In the genomic region with DNA sequence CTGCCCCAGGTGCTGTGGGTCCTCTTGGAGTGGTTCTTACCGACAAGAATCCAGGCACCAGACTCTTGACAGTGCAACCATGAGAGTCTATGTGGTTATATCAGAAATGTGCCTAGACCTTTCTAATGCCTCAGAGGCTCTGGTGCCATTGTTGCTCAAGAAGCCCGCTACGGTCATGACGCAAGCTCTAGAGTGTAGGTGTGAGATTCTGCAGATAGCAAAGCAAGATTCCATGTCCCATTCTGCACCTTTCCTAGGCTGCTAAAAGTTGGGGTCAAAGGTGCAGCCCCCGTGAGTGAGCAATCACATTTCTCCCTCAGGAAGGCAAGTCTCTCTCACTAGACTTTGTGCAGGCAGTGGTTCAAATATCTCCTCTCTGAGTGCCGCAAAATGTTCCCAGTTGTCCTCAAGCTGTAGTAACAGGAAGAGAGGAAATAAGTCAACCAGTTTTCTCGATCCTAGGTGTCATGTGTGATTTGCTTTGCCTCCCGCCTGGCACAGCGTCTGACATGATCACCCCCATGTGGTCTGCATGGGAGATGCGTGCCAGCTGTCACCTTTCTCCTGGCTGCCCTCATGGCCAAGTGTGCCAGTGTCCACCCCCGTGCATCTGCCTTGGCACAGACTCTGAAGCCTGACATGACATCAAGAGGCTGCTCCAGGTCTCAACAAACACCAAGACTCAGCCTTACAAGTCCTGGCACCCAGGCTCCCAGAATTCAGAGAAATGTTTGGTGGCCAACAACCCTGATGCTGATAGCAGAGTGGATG, we compare ENCODE assay signal across 17 cellular contexts.
DNase-seq lines count a peak whose midpoint lies in the region; ATAC-seq and TF ChIP-seq lines count a peak whose summit lies in the region.
"Had no signal": no experiment of that assay in that cellular context is flagged by ENCODE, and none has a peak within 500 bp of the region (broad histone marks: within the 10 kb centered on the region; RNA-seq: fewer than 3 reads in every experiment).

No MANE protein-coding gene starts in this region.

- peak overlapping the region in 1 of 2 donors; percentile 27 for H3K27ac Mint-ChIP-seq in stimulated activated naive CD8-positive, alpha-beta T cell treated with anti-CD3 and anti-CD28 coated beads, Interleukin-15, amount 100 ng/mL, for 72 hours
- H3K27ac Mint-ChIP-seq: IgD-negative memory B cell; naive thymus-derived CD8-positive, alpha-beta T cell had no signal

- no peak overlapping the region for H3K4me3 ChIP-seq in gastroesophageal sphincter
- H3K4me3 ChIP-seq: dorsolateral prefrontal cortex, hepatocyte, left lung, psoas muscle had no signal

- DNase-seq in stimulated activated naive CD8-positive, alpha-beta T cell treated with anti-CD3 and anti-CD28 coated beads, Interleukin-15, amount 100 ng/mL, for 72 hours = peak in 1 of 2 donors; percentile 9
- no peak for DNase-seq in stimulated activated naive CD8-positive, alpha-beta T cell treated with anti-CD3 and anti-CD28 coated beads, Interleukin-15, Interleukin-2, amounts not matched to agents 100 U/mL and 50 U/mL, for 24 hours
- peak; percentile 55 for DNase-seq in HuH-7 (ENCODE audit: low spot score)
- peak; percentile 19 for DNase-seq in cerebellum (ENCODE audit: low spot score)
- DNase-seq in amygdala (lab: John Stamatoyannopoulos, UW) = no peak
- no peak for DNase-seq in NCI-H128 (lab: John Stamatoyannopoulos, UW; ENCODE audit: unreplicated experiment)
- DNase-seq: C1 segment of cervical spinal cord, dorsolateral prefrontal cortex, left lung, NCI-H1694, NCI-H774, psoas muscle, Right ventricle myocardium superior had no signal

- WGBS in gastroesophageal sphincter (ENCODE audit: low coverage in 1 of 2), 2 donors = 87 to 92% methylated on average over 2 to 5 of the region's 11 CpGs

- H3K4me1 Mint-ChIP-seq in stimulated activated naive CD8-positive, alpha-beta T cell treated with anti-CD3 and anti-CD28 coated beads, Interleukin-15, amount 100 ng/mL, for 72 hours = no peaks in the 10 kb centered on the region
- H3K4me1 Mint-ChIP-seq: naive thymus-derived CD8-positive, alpha-beta T cell had no signal

- no peak for TF ChIP-seq EP300 in gastroesophageal sphincter (IDR thresholded peaks at IDR 0.05)

- H3K27ac ChIP-seq in gastroesophageal sphincter = no peak overlapping the region
- H3K27ac ChIP-seq: dorsolateral prefrontal cortex, hepatocyte, left lung, psoas muscle had no signal

- no peak for TF ChIP-seq POLR2A in gastroesophageal sphincter (IDR thresholded peaks at IDR 0.05)

- ATAC-seq in stimulated activated naive CD8-positive, alpha-beta T cell treated with anti-CD3 and anti-CD28 coated beads, Interleukin-15, amount 100 ng/mL, for 72 hours = peak; percentile 55
- ATAC-seq in stimulated activated naive CD8-positive, alpha-beta T cell treated with anti-CD3 and anti-CD28 coated beads, Interleukin-15, Interleukin-2, amounts not matched to agents 100 U/mL and 50 U/mL, for 24 hours = no peak
- ATAC-seq in gastroesophageal sphincter = no peak
- ATAC-seq: left lung; naive thymus-derived CD8-positive, alpha-beta T cell; psoas muscle had no signal

- H3K4me1 ChIP-seq in gastroesophageal sphincter = no peaks in the 10 kb centered on the region
- H3K4me1 ChIP-seq: left lung, psoas muscle had no signal

- H3K27me3 Mint-ChIP-seq in stimulated activated naive CD8-positive, alpha-beta T cell treated with anti-CD3 and anti-CD28 coated beads, Interleukin-15, amount 100 ng/mL, for 72 hours = peaks cover 16% of the 10 kb centered on the region

- no peaks in the 10 kb centered on the region for H3K9me3 ChIP-seq in gastroesophageal sphincter
- H3K9me3 ChIP-seq: left lung, psoas muscle had no signal

- no peaks in the 10 kb centered on the region for H3K36me3 ChIP-seq in gastroesophageal sphincter
- H3K36me3 ChIP-seq: left lung had no signal

- H3K9me3 Mint-ChIP-seq in stimulated activated naive CD8-positive, alpha-beta T cell treated with anti-CD3 and anti-CD28 coated beads, Interleukin-15, amount 100 ng/mL, for 72 hours = no peaks in the 10 kb centered on the region
- H3K9me3 Mint-ChIP-seq: naive thymus-derived CD8-positive, alpha-beta T cell had no signal

- H3K4me3 Mint-ChIP-seq in stimulated activated naive CD8-positive, alpha-beta T cell treated with anti-CD3 and anti-CD28 coated beads, Interleukin-15, amount 100 ng/mL, for 72 hours = no peak overlapping the region
- H3K4me3 Mint-ChIP-seq: IgD-negative memory B cell; naive thymus-derived CD8-positive, alpha-beta T cell had no signal

- no peaks in the 10 kb centered on the region for H3K27me3 ChIP-seq in gastroesophageal sphincter
- H3K27me3 ChIP-seq: dorsolateral prefrontal cortex, hepatocyte, left lung had no signal

- no peak for TF ChIP-seq CTCF in gastroesophageal sphincter (IDR thresholded peaks at IDR 0.05)

Comparison
In these comparisons a context has a peak if more than half of its experiments do, and no peak if none do; other contexts are left out.
1. DNase-seq: peak in HuH-7 (single experiment) and cerebellum (single experiment); none in stimulated activated naive CD8-positive, alpha-beta T cell treated with anti-CD3 and anti-CD28 coated beads, Interleukin-15, Interleukin-2, amounts not matched to agents 100 U/mL and 50 U/mL, for 24 hours (single experiment), amygdala (0 of 56) and NCI-H128 (single experiment).